1 cellular context compared by ENCODE assay signal in genomic region chr5:177310757-177311173, GRCh38.
TF ChIP-seq lines count a peak whose summit lies in the region.

No MANE protein-coding gene starts in this region.

TF ChIP-seq in SK-N-SH treated with all-trans-retinoic acid at 6 μM for 48 hours, 23 proteins besides CTCF, POLR2A, EP300 and RAD21 (continued from another document):
- TF ChIP-seq, protein P1, sequence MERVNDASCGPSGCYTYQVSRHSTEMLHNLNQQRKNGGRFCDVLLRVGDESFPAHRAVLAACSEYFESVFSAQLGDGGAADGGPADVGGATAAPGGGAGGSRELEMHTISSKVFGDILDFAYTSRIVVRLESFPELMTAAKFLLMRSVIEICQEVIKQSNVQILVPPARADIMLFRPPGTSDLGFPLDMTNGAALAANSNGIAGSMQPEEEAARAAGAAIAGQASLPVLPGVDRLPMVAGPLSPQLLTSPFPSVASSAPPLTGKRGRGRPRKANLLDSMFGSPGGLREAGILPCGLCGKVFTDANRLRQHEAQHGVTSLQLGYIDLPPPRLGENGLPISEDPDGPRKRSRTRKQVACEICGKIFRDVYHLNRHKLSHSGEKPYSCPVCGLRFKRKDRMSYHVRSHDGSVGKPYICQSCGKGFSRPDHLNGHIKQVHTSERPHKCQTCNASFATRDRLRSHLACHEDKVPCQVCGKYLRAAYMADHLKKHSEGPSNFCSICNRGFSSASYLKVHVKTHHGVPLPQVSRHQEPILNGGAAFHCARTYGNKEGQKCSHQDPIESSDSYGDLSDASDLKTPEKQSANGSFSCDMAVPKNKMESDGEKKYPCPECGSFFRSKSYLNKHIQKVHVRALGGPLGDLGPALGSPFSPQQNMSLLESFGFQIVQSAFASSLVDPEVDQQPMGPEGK (CRISPR knock-in tag; IDR thresholded peaks at IDR 0.05; ENCODE audit: borderline replicate concordance) = no peak
- no peak for TF ChIP-seq ARNTL (CRISPR knock-in tag; IDR thresholded peaks at IDR 0.05; ENCODE audit: borderline replicate concordance, low read depth)
- TF ChIP-seq PPARA (CRISPR knock-in tag; IDR thresholded peaks at IDR 0.05; ENCODE audit: borderline replicate concordance) = no peak
- TF ChIP-seq TOX (CRISPR knock-in tag; IDR thresholded peaks at IDR 0.05; ENCODE audit: borderline replicate concordance) = no peak
- no peak for TF ChIP-seq CSDC2 (CRISPR knock-in tag; IDR thresholded peaks at IDR 0.05)
- no peak for TF ChIP-seq RARB (CRISPR knock-in tag; IDR thresholded peaks at IDR 0.05)
- no peak for TF ChIP-seq ZNF8 (CRISPR knock-in tag; IDR thresholded peaks at IDR 0.05)
- no peak for TF ChIP-seq ZFP30 (CRISPR knock-in tag; IDR thresholded peaks at IDR 0.05)
- TF ChIP-seq TCF4 (CRISPR knock-in tag; IDR thresholded peaks at IDR 0.05; ENCODE audit: borderline replicate concordance) = no peak
